ENCODE assay signal across 22 cellular contexts in the genomic region with DNA sequence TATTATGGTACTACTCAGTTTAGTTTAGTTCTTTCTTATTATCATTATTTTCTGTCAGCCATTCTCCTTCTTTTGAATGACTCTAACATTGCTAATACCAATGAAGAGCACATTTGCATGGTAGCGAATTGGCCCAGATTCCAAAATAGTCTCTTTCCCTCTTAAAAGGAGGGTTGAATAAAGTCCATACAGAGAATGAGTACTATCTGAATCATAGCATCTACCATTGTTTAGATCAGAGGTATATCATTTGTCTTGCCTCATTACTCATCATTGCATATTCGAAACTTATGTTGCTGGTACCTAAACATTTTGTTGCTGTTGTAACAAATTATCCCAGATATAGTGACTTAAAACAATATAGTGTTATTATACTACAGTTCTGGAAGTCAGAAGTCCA.
DNase-seq lines count a peak whose midpoint lies in the region; ATAC-seq and TF ChIP-seq lines count a peak whose summit lies in the region.
"Had no signal": no experiment of that assay in that cellular context is flagged by ENCODE, and none has a peak within 500 bp of the region (broad histone marks: within the 10 kb centered on the region; RNA-seq: fewer than 3 reads in every experiment).

No MANE protein-coding gene starts in this region.

- no peaks in the 10 kb centered on the region for H3K79me2 ChIP-seq in Karpas-422 (ENCODE audit: low read length)

- peak overlapping the region; percentile 76 for H2AFZ ChIP-seq in Karpas-422 (ENCODE audit: low read length)
- H2AFZ ChIP-seq: GM23338 had no signal

- H3K27ac ChIP-seq in Karpas-422 (ENCODE audit: low read length) = no peak overlapping the region
- H3K27ac ChIP-seq in RWPE2 (ENCODE audit: poor library complexity, severe bottlenecking) = no peak overlapping the region
- H3K27ac ChIP-seq in psoas muscle = no peak overlapping the region

- TF ChIP-seq CTCF in RWPE2 (IDR thresholded peaks at IDR 0.05; ENCODE audit: poor library complexity, severe bottlenecking) = no peak
- no peak for TF ChIP-seq CTCF in astrocyte of the spinal cord (IDR thresholded peaks at IDR 0.05; ENCODE audit: low read depth, low read length)
- TF ChIP-seq CTCF in psoas muscle (IDR thresholded peaks at IDR 0.05) = no peak

- no peaks in the 10 kb centered on the region for H3K9me2 ChIP-seq in Karpas-422 (replicated peaks; ENCODE audit: insufficient read depth, low read length)

- H4K20me1 ChIP-seq in Karpas-422 (ENCODE audit: insufficient read depth, low read depth, low read length) = no peaks in the 10 kb centered on the region

- in situ Hi-C loops in astrocyte of the spinal cord (cut with HindIII; ENCODE audit: low sequenced_read_pairs) = no loop called here

- 89 to 94% (median 89%) methylated on average over 2 of the region's 2 CpGs for WGBS in psoas muscle, 3 donors

- ATAC-seq in RWPE2 (ENCODE audit: low read depth) = peak; percentile 46; the same call in 1 of the 3 replicates
- no peak for ATAC-seq in GM18505 (IDR thresholded peaks at IDR 0.05; ENCODE audit: unreplicated experiment)
- no peak for ATAC-seq in psoas muscle
- ATAC-seq in GM18858 (IDR thresholded peaks at IDR 0.05; ENCODE audit: unreplicated experiment) = no peak
- ATAC-seq: GM23338, HCT116 had no signal

- H3K4me1 ChIP-seq in Karpas-422 (ENCODE audit: low read length) (no peaks in the 10 kb centered on the region), RWPE2 (ENCODE audit: insufficient read depth, poor library complexity, severe bottlenecking) (no peaks in the 10 kb centered on the region), psoas muscle (no peaks in the 10 kb centered on the region)
- H3K4me1 ChIP-seq: BE2C had no signal

- peak; percentile 36 for DNase-seq in ELR (ENCODE audit: low read depth)
- no peak for DNase-seq in Karpas-422
- DNase-seq in RWPE2 (ENCODE audit: low spot score) = no peak
- peak; percentile 5 for DNase-seq in astrocyte of the spinal cord (ENCODE audit: low read depth, low spot score)
- DNase-seq in NCI-H2107 treated with DMSO at 0.1 percent for 48 hours (lab: John Stamatoyannopoulos, UW; ENCODE audit: unreplicated experiment) = no peak
- no peak for DNase-seq in psoas muscle
- DNase-seq: ACHN; BE2C; C1 segment of cervical spinal cord; CD4-positive, CD25-positive, alpha-beta regulatory T cell; CD8-positive, alpha-beta memory T cell; COR-L47; DMS 273 treated with DMSO at 0.1 percent for 48 hours; DMS53; DND-41; EL; H7; HFFc6 had no signal

- H3K4me2 ChIP-seq in Karpas-422 (ENCODE audit: low read depth, low read length, poor library complexity, severe bottlenecking) = no peak overlapping the region
- H3K4me2 ChIP-seq: GM23338 had no signal

- no peaks in the 10 kb centered on the region for H3K27me3 ChIP-seq in Karpas-422 (ENCODE audit: low read length)
- H3K27me3 ChIP-seq in RWPE2 (ENCODE audit: insufficient read depth, poor library complexity, severe bottlenecking) = no peaks in the 10 kb centered on the region
- H3K27me3 ChIP-seq in psoas muscle (ENCODE audit: insufficient read depth in 3 of 3, low read length in 2 of 3) = no peaks in the 10 kb centered on the region
- H3K27me3 ChIP-seq: BE2C had no signal

- H3K9ac ChIP-seq in Karpas-422 (ENCODE audit: low read length) = no peak overlapping the region

- TF ChIP-seq POLR2A in GM18505 (IDR thresholded peaks at IDR 0.05; ENCODE audit: borderline replicate concordance, extremely low read depth, insufficient read depth, insufficient read length) = no peak

- no peak overlapping the region for H3K4me3 ChIP-seq in Karpas-422 (ENCODE audit: low read length)
- no peak overlapping the region for H3K4me3 ChIP-seq in RWPE2 (ENCODE audit: severe bottlenecking)
- H3K4me3 ChIP-seq in astrocyte of the spinal cord (ENCODE audit: low read depth, low read length) = no peak overlapping the region
- no peak overlapping the region for H3K4me3 ChIP-seq in psoas muscle
- H3K4me3 ChIP-seq: GM23338 had no signal

- intact Hi-C loops in psoas muscle (cut with DNase I) = no loop called here

- H3K36me3 ChIP-seq in Karpas-422 (ENCODE audit: insufficient read depth, low read length) (no peaks in the 10 kb centered on the region), RWPE2 (ENCODE audit: low read depth) (no peaks in the 10 kb centered on the region), psoas muscle (ENCODE audit: insufficient read depth in 1 of 2, low read depth in 1 of 2) (no peaks in the 10 kb centered on the region)
- H3K36me3 ChIP-seq: BE2C had no signal

- H3K9me3 ChIP-seq in Karpas-422 (ENCODE audit: low read length) (peaks cover 6% of the 10 kb centered on the region; the same call in 1 of the 2 replicates), RWPE2 (ENCODE audit: severe bottlenecking) (no peaks in the 10 kb centered on the region), psoas muscle (no peaks in the 10 kb centered on the region)
- H3K9me3 ChIP-seq: BE2C had no signal

Comparison
In these comparisons a context has a peak if more than half of its experiments do, and no peak if none do; other contexts are left out.
1. DNase-seq: peak in ELR (single experiment) and astrocyte of the spinal cord (single experiment); none in Karpas-422 (single experiment), RWPE2 (single experiment), NCI-H2107 treated with DMSO at 0.1 percent for 48 hours (single experiment) and psoas muscle (0 of 2).